In genomic region chr12:40011775-40012129, GRCh38 we compare ENCODE assay signal across 1 cellular context.
TF ChIP-seq lines count a peak whose summit lies in the region.

No MANE protein-coding gene starts in this region.

TF ChIP-seq in HepG2, 621 proteins besides CTCF, POLR2A, EP300 and RAD21 (continued from another document):
- TF ChIP-seq ZHX2 (IDR thresholded peaks at IDR 0.05; ENCODE audit: low read depth), result no peak
- no peak for TF ChIP-seq ZHX2 (CRISPR knock-in tag; IDR thresholded peaks at IDR 0.05; ENCODE audit: borderline replicate concordance)
- TF ChIP-seq LBX2 (CRISPR knock-in tag; IDR thresholded peaks at IDR 0.05; ENCODE audit: borderline replicate concordance), result no peak
- TF ChIP-seq DBP (CRISPR knock-in tag; IDR thresholded peaks at IDR 0.05; ENCODE audit: not compliant biosample characterization), result no peak
- no peak for TF ChIP-seq CBX5 (CRISPR knock-in tag; IDR thresholded peaks at IDR 0.05; ENCODE audit: borderline replicate concordance)
- TF ChIP-seq ARID5B (CRISPR knock-in tag; IDR thresholded peaks at IDR 0.05), result no peak
- no peak for TF ChIP-seq MAF1 (CRISPR knock-in tag; IDR thresholded peaks at IDR 0.05; ENCODE audit: borderline replicate concordance)
- TF ChIP-seq ZSCAN30 (CRISPR knock-in tag; IDR thresholded peaks at IDR 0.05), result no peak
- TF ChIP-seq CEBPZ (IDR thresholded peaks at IDR 0.05; ENCODE audit: low read length), result no peak
- no peak for TF ChIP-seq NR1H2 (CRISPR knock-in tag; IDR thresholded peaks at IDR 0.05; ENCODE audit: borderline replicate concordance, low read depth)
